In the genomic region with DNA sequence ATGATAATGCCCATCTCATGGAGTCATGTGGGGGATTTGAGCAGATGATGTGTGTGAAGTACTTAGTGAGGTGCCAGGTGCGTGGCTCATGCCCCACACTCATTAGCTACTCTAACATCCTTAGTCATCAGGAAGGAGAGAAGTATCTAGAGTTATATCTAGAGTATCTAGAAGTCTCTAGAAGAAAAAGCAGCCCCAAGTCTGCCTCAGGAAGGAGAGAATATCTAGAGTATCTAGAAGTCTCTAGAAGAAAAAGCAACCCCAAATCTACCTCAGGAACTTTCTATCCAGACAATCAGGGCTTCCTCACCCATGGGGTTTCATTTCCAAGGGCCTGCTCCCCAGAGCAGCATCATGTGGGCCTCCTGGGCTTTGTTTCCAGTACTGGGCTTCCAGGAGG, we compare ENCODE assay signal across 23 cellular contexts. TPM values are rescaled to one million over a fixed set of nuclear protein-coding genes. Genes with fewer than 3 reads are reported as not detected.
DNase-seq lines count a peak whose midpoint lies in the region; ATAC-seq and TF ChIP-seq lines count a peak whose summit lies in the region.
"Had no signal": no experiment of that assay in that cellular context is flagged by ENCODE, and none has a peak within 500 bp of the region (broad histone marks: within the 10 kb centered on the region; RNA-seq: fewer than 3 reads in every experiment).

No MANE protein-coding gene starts in this region.

- no peaks in the 10 kb centered on the region for H3K36me3 ChIP-seq in colonic mucosa
- H3K36me3 ChIP-seq: MG63 had no signal

- no peak for ATAC-seq in natural killer cell
- no peak for ATAC-seq in natural killer cell treated with Interleukin-12 subunit alpha and Interleukin-12 subunit beta and Interleukin-15 and Interleukin-18, amount 100 ng/mL, for 72 hours
- ATAC-seq: mucosa of descending colon, SK-N-SH treated with all-trans-retinoic acid at 6 μM for 48 hours, upper lobe of right lung had no signal

- peak overlapping the region; percentile 32 for H3K27ac Mint-ChIP-seq in activated CD4-positive, alpha-beta T cell treated with anti-CD3 and anti-CD28 coated beads, Interleukin-2, amount 10 ng/mL, durations not matched to agents 24 days and 14 days
- H3K27ac Mint-ChIP-seq in natural killer cell (peak overlapping the region; percentile 49 to 68), immature natural killer cell (peak overlapping the region in 4 of 6 donors; percentile 2 to 26 (median 16))
- peak overlapping the region in 1 of 2 donors; percentile 57 for H3K27ac Mint-ChIP-seq in natural killer cell treated with Interleukin-12 subunit alpha and Interleukin-12 subunit beta and Interleukin-15 and Interleukin-18, amount 100 ng/mL, for 72 hours

- H3K4me1 ChIP-seq in colonic mucosa = no peaks in the 10 kb centered on the region
- H3K4me1 ChIP-seq: prostate gland, upper lobe of right lung had no signal

- no peak overlapping the region for H3K27ac ChIP-seq in colonic mucosa
- H3K27ac ChIP-seq: prostate gland, skin epidermis, upper lobe of right lung, WERI-Rb-1 had no signal

- H3K27me3 ChIP-seq in colonic mucosa = no peaks in the 10 kb centered on the region
- H3K27me3 ChIP-seq: MG63, upper lobe of right lung had no signal

- no peak overlapping the region for H3K4me3 ChIP-seq in colonic mucosa
- H3K4me3 ChIP-seq: coronary artery, lung, MG63, mucosa of descending colon, prostate gland, skin epidermis, upper lobe of right lung had no signal

- H3K4me1 Mint-ChIP-seq in activated CD4-positive, alpha-beta T cell treated with anti-CD3 and anti-CD28 coated beads, Interleukin-2, amount 10 ng/mL, durations not matched to agents 24 days and 14 days = peaks cover 17% of the 10 kb centered on the region
- H3K4me1 Mint-ChIP-seq in natural killer cell (peaks cover 4 to 12% of the 10 kb centered on the region in 2 donors), immature natural killer cell (no peaks in the 10 kb centered on the region)
- H3K4me1 Mint-ChIP-seq in natural killer cell treated with Interleukin-12 subunit alpha and Interleukin-12 subunit beta and Interleukin-15 and Interleukin-18, amount 100 ng/mL, for 72 hours (ENCODE audit: low read depth in 2 of 2) = peaks cover 4 to 10% of the 10 kb centered on the region in 2 donors

- peaks cover 34% of the 10 kb centered on the region for H3K36me3 Mint-ChIP-seq in activated CD4-positive, alpha-beta T cell treated with anti-CD3 and anti-CD28 coated beads, Interleukin-2, amount 10 ng/mL, durations not matched to agents 24 days and 14 days (ENCODE audit: low read depth)
- H3K36me3 Mint-ChIP-seq in natural killer cell (no peaks in the 10 kb centered on the region), immature natural killer cell (peaks cover 0 to 11% (median 0%) of the 10 kb centered on the region in 3 donors)
- no peaks in the 10 kb centered on the region for H3K36me3 Mint-ChIP-seq in natural killer cell treated with Interleukin-12 subunit alpha and Interleukin-12 subunit beta and Interleukin-15 and Interleukin-18, amount 100 ng/mL, for 72 hours

- TF ChIP-seq CTCF in natural killer cell (IDR thresholded peaks at IDR 0.05) = no peak
- TF ChIP-seq CTCF in colonic mucosa (IDR thresholded peaks at IDR 0.05) = no peak

- H3K9ac ChIP-seq in colonic mucosa (ENCODE audit: low read depth in 2 of 2, low read length in 2 of 2) = no peak overlapping the region

- intact Hi-C loops in activated CD4-positive, alpha-beta T cell treated with anti-CD3 and anti-CD28 coated beads, Interleukin-2, amount 10 ng/mL, durations not matched to agents 24 days and 14 days (cut with micrococcal nuclease) = no loop called here
- intact Hi-C loops in natural killer cell (cut with micrococcal nuclease) = loop anchor here (10.0 kb wide), 1 partner anchor 75 kb away; no protein-coding TSS in a partner anchor
- intact Hi-C loops in colonic mucosa (cut with DNase I) = no loop called here

- no peaks in the 10 kb centered on the region for H3K9me3 ChIP-seq in colonic mucosa
- H3K9me3 ChIP-seq: MG63, mucosa of descending colon, prostate gland, upper lobe of right lung had no signal

- no peaks in the 10 kb centered on the region for H3K27me3 Mint-ChIP-seq in activated CD4-positive, alpha-beta T cell treated with anti-CD3 and anti-CD28 coated beads, Interleukin-2, amount 10 ng/mL, durations not matched to agents 24 days and 14 days
- H3K27me3 Mint-ChIP-seq in natural killer cell (ENCODE audit: low read depth in 2 of 2) = no peaks in the 10 kb centered on the region
- H3K27me3 Mint-ChIP-seq in natural killer cell treated with Interleukin-12 subunit alpha and Interleukin-12 subunit beta and Interleukin-15 and Interleukin-18, amount 100 ng/mL, for 72 hours = no peaks in the 10 kb centered on the region
- H3K27me3 Mint-ChIP-seq in immature natural killer cell (ENCODE audit: low read depth in 3 of 3) = peaks cover 1 to 2% (median 2%) of the 10 kb centered on the region in 3 donors

- DNase-seq in activated CD4-positive, alpha-beta T cell treated with anti-CD3 and anti-CD28 coated beads, Interleukin-2, amount 10 ng/mL, durations not matched to agents 24 days and 14 days = no peak
- DNase-seq in activated CD4-positive, alpha-beta T cell treated with anti-CD3 and anti-CD28 coated beads, Interleukin-2, amount 50 U/mL, for 1 hour = no peak
- DNase-seq in natural killer cell (no peak), immature natural killer cell (no peak), COLO829 (ENCODE audit: low spot score) (no peak), colonic mucosa (no peak), cerebellum (ENCODE audit: low spot score) (no peak)
- DNase-seq in natural killer cell treated with Interleukin-12 subunit alpha and Interleukin-12 subunit beta and Interleukin-15 and Interleukin-18, amount 100 ng/mL, for 72 hours (ENCODE audit: low spot score) = no peak
- DNase-seq: 8988T; Calu3; MG63; mucosa of descending colon; NCI-H2081; NCI-H82; stimulated activated CD4-positive, alpha-beta T cell treated with anti-CD3 and anti-CD28 coated beads, Interleukin-1b, Interleukin-23, amount 100 ng/mL, for 48 hours; upper lobe of right lung; WERI-Rb-1 had no signal

- no peaks in the 10 kb centered on the region for H3K9me3 Mint-ChIP-seq in activated CD4-positive, alpha-beta T cell treated with anti-CD3 and anti-CD28 coated beads, Interleukin-2, amount 10 ng/mL, durations not matched to agents 24 days and 14 days
- no peaks in the 10 kb centered on the region for H3K9me3 Mint-ChIP-seq in natural killer cell
- H3K9me3 Mint-ChIP-seq in natural killer cell treated with Interleukin-12 subunit alpha and Interleukin-12 subunit beta and Interleukin-15 and Interleukin-18, amount 100 ng/mL, for 72 hours = no peaks in the 10 kb centered on the region
- no peaks in the 10 kb centered on the region for H3K9me3 Mint-ChIP-seq in immature natural killer cell
- H3K9me3 Mint-ChIP-seq: T-helper 2 cell treated with Interferon-gamma antibody and Interleukin-4, amounts not matched to agents 5 μg/mL and 100 μg/mL, for 36 hours had no signal

- no peak overlapping the region for H3K4me3 Mint-ChIP-seq in activated CD4-positive, alpha-beta T cell treated with anti-CD3 and anti-CD28 coated beads, Interleukin-2, amount 10 ng/mL, durations not matched to agents 24 days and 14 days
- H3K4me3 Mint-ChIP-seq in natural killer cell (no peak overlapping the region), immature natural killer cell (no peak overlapping the region)
- H3K4me3 Mint-ChIP-seq in natural killer cell treated with Interleukin-12 subunit alpha and Interleukin-12 subunit beta and Interleukin-15 and Interleukin-18, amount 100 ng/mL, for 72 hours = no peak overlapping the region
- H3K4me3 Mint-ChIP-seq: T-helper 2 cell treated with Interferon-gamma antibody and Interleukin-4, amounts not matched to agents 5 μg/mL and 100 μg/mL, for 36 hours had no signal

RNA-seq across cellular contexts. Expression of a gene that starts 24.7 kb away (rescaled TPM):
- total RNA-seq in activated CD4-positive, alpha-beta T cell treated with anti-CD3 and anti-CD28 coated beads, Interleukin-2, amount 10 ng/mL, durations not matched to agents 24 days and 14 days = 1.7 and 1.8 TPM in 2 replicates
- total RNA-seq in natural killer cell (1 to 10 TPM; 1.4 to 2.4 (median 1.7) TPM), colonic mucosa (under 1 TPM; 0.02 to 0.32 TPM), cerebellum (30.4 TPM)
- 1 to 10 TPM; 1.3 to 4.5 TPM for total RNA-seq in natural killer cell treated with Interleukin-12 subunit alpha and Interleukin-12 subunit beta and Interleukin-15 and Interleukin-18, amount 100 ng/mL, for 72 hours
- polyA plus RNA-seq in immature natural killer cell = under 1 TPM in 2 of 3 donors, not detected in 1; 0.06 to 0.08 TPM

RNA-seq across cellular contexts. Expression of a gene that starts 33.1 kb away (rescaled TPM):
- 199 and 207 TPM in 2 replicates for total RNA-seq in activated CD4-positive, alpha-beta T cell treated with anti-CD3 and anti-CD28 coated beads, Interleukin-2, amount 10 ng/mL, durations not matched to agents 24 days and 14 days
- total RNA-seq in natural killer cell (10 to 100 TPM; 48.0 to 57.7 (median 49.3) TPM), colonic mucosa (10 to 100 TPM; 27.3 to 45.1 TPM), cerebellum (12.2 TPM)
- 100 to 1,000 TPM in 1 of 2 donors, 10 to 100 TPM in 1; 84.8 to 106 TPM for total RNA-seq in natural killer cell treated with Interleukin-12 subunit alpha and Interleukin-12 subunit beta and Interleukin-15 and Interleukin-18, amount 100 ng/mL, for 72 hours
- polyA plus RNA-seq in immature natural killer cell = 10 to 100 TPM; 57.2 to 92.0 (median 91.2) TPM

RNA-seq across cellular contexts. Expression of a gene that starts 38.4 kb away (rescaled TPM):
- total RNA-seq in activated CD4-positive, alpha-beta T cell treated with anti-CD3 and anti-CD28 coated beads, Interleukin-2, amount 10 ng/mL, durations not matched to agents 24 days and 14 days = 359 and 361 TPM in 2 replicates
- total RNA-seq in natural killer cell = 10 to 100 TPM in 2 of 3 donors, 1 to 10 TPM in 1; 2.4 to 23.6 (median 11.3) TPM
- 100 to 1,000 TPM; 146 to 151 TPM for total RNA-seq in natural killer cell treated with Interleukin-12 subunit alpha and Interleukin-12 subunit beta and Interleukin-15 and Interleukin-18, amount 100 ng/mL, for 72 hours
- polyA plus RNA-seq in immature natural killer cell = 10 to 100 TPM in 1 of 3 donors, 1 to 10 TPM in 2; 4.5 to 23.2 (median 7.3) TPM
- total RNA-seq in colonic mucosa = 10 to 100 TPM; 17.1 to 19.6 TPM
- total RNA-seq in cerebellum = 1.4 TPM

Comparison
In these comparisons a context has a peak if more than half of its experiments do, and no peak if none do; other contexts are left out.
1. RNA of a gene that starts 38.4 kb away (total RNA-seq): 359 to 361 TPM in activated CD4-positive, alpha-beta T cell treated with anti-CD3 and anti-CD28 coated beads, Interleukin-2, amount 10 ng/mL, durations not matched to agents 24 days and 14 days and 146 to 151 TPM in natural killer cell treated with Interleukin-12 subunit alpha and Interleukin-12 subunit beta and Interleukin-15 and Interleukin-18, amount 100 ng/mL, for 72 hours; 17.1 to 19.6 TPM in colonic mucosa, 2.4 to 23.6 TPM in natural killer cell and 1.4 TPM in cerebellum (single experiment); every median in the first group is over 4 times any median in the second.